8 cellular contexts compared by ENCODE assay signal in genomic region chr10:102835007-102835482, GRCh38. TPM values are rescaled to one million over a fixed set of nuclear protein-coding genes. Genes with fewer than 3 reads are reported as not detected.
DNase-seq lines count a peak whose midpoint lies in the region; ATAC-seq lines count a peak whose summit lies in the region.

No MANE protein-coding gene starts in this region.

- ATAC-seq in HG02885 (IDR thresholded peaks at IDR 0.05; ENCODE audit: poor library complexity, unreplicated experiment) (peak; percentile 58), HG03280 (IDR thresholded peaks at IDR 0.05; ENCODE audit: unreplicated experiment) (no peak)
- ATAC-seq in activated CD4-positive, alpha-beta T cell treated with anti-CD3 and anti-CD28 coated beads for 36 hours: peak; percentile 99

- no peak overlapping the region for H3K27ac Mint-ChIP-seq in activated CD4-positive, alpha-beta T cell treated with anti-CD3 and anti-CD28 coated beads for 36 hours

- H3K9me3 Mint-ChIP-seq in activated CD4-positive, alpha-beta T cell treated with anti-CD3 and anti-CD28 coated beads for 36 hours (ENCODE audit: low read depth): peaks cover 10% of the 10 kb centered on the region

- no peaks in the 10 kb centered on the region for H3K36me3 Mint-ChIP-seq in activated CD4-positive, alpha-beta T cell treated with anti-CD3 and anti-CD28 coated beads for 36 hours (ENCODE audit: low read depth)

- H3K4me3 Mint-ChIP-seq in activated CD4-positive, alpha-beta T cell treated with anti-CD3 and anti-CD28 coated beads for 36 hours: no peak overlapping the region

- CTCF ChIA-PET in activated CD4-positive, alpha-beta T cell treated with anti-CD3 and anti-CD28 coated beads for 36 hours (lab: Charles Lee): interaction anchor here (0.5 to 3.7 kb wide), 10 partner anchors 20 to 414 kb away, joined by 3 to 37 read pairs (median 4); no protein-coding TSS in a partner anchor

- no peaks in the 10 kb centered on the region for H3K4me1 Mint-ChIP-seq in activated CD4-positive, alpha-beta T cell treated with anti-CD3 and anti-CD28 coated beads for 36 hours

- peaks cover 2% of the 10 kb centered on the region for H3K27me3 Mint-ChIP-seq in activated CD4-positive, alpha-beta T cell treated with anti-CD3 and anti-CD28 coated beads for 36 hours

- DNase-seq in DMS 273 (lab: John Stamatoyannopoulos, UW; ENCODE audit: unreplicated experiment): peak; percentile 87
- DNase-seq in NCI-H446 treated with DMSO at 0.1 percent for 48 hours (lab: John Stamatoyannopoulos, UW): peak; percentile 28
- DNase-seq in activated CD4-positive, alpha-beta T cell treated with anti-CD3 and anti-CD28 coated beads for 36 hours: peak; percentile 86
- DNase-seq in cerebellum (ENCODE audit: low spot score): peak; percentile 78
- peak; percentile 90 for DNase-seq in left kidney (ENCODE audit: low read depth, low spot score)
- DNase-seq in stimulated activated CD4-positive, alpha-beta T cell treated with anti-CD3 and anti-CD28 coated beads, Interleukin-4, amount 100 ng/mL, for 48 hours (ENCODE audit: low read depth in 2 of 2): peak; percentile 68 to 71

- POLR2A ChIA-PET in activated CD4-positive, alpha-beta T cell treated with anti-CD3 and anti-CD28 coated beads for 36 hours (lab: Charles Lee): no interaction called here

- intact Hi-C loops in activated CD4-positive, alpha-beta T cell treated with anti-CD3 and anti-CD28 coated beads for 36 hours (cut with DNase I, micrococcal nuclease): loop anchor here (1.0 to 10.0 kb wide), 7 partner anchors 66 to 650 kb away; partner anchors contain the start of gene RPEL1 (in 1 of the 2)

RNA-seq across cellular contexts. Expression of gene CYP17A1, which starts 2.2 kb away (rescaled TPM):
- not detected for total RNA-seq in activated CD4-positive, alpha-beta T cell treated with anti-CD3 and anti-CD28 coated beads for 36 hours
- total RNA-seq in cerebellum: not detected

RNA-seq across cellular contexts. Expression of gene BORCS7, which starts 19.0 kb away (rescaled TPM):
- 1 to 10 TPM; 4.5 to 5.1 TPM for total RNA-seq in activated CD4-positive, alpha-beta T cell treated with anti-CD3 and anti-CD28 coated beads for 36 hours
- 22.7 TPM for total RNA-seq in cerebellum

RNA-seq across cellular contexts. Expression of gene AS3MT, which starts 34.2 kb away (rescaled TPM):
- total RNA-seq in activated CD4-positive, alpha-beta T cell treated with anti-CD3 and anti-CD28 coated beads for 36 hours: 1 to 10 TPM; 1.1 to 1.5 TPM
- total RNA-seq in cerebellum: 5.8 TPM

Comparison
In these comparisons a context has a peak if more than half of its experiments do, and no peak if none do; other contexts are left out.
1. DNase-seq: peak in every context shown above with its lines; median percentile 90 in left kidney; 87 in DMS 273; 86 in activated CD4-positive, alpha-beta T cell treated with anti-CD3 and anti-CD28 coated beads for 36 hours; 78 in cerebellum; 70 in stimulated activated CD4-positive, alpha-beta T cell treated with anti-CD3 and anti-CD28 coated beads, Interleukin-4, amount 100 ng/mL, for 48 hours; 28 in NCI-H446 treated with DMSO at 0.1 percent for 48 hours.